Comparison of ENCODE assay signal across 12 cellular contexts in genomic region chr3:29170894-29171582, GRCh38.
DNase-seq lines count a peak whose midpoint lies in the region; ATAC-seq and TF ChIP-seq lines count a peak whose summit lies in the region.
"Had no signal": no experiment of that assay in that cellular context is flagged by ENCODE, and none has a peak within 500 bp of the region (broad histone marks: within the 10 kb centered on the region; RNA-seq: fewer than 3 reads in every experiment).

No MANE protein-coding gene starts in this region.

- 0 out of 2 replicates have a peak overlapping the region, but pooled peaks have one; percentile 24 for H2AFZ ChIP-seq in GM23338

- no peaks in the 10 kb centered on the region for H3K27me3 Mint-ChIP-seq in GM23338 (ENCODE audit: insufficient read depth, low read depth, poor library complexity)

- TF ChIP-seq CTCF in GM23338 (conservative IDR thresholded peaks at IDR 0.05; ENCODE audit: low read depth in 2 of 2) = no peak
- TF ChIP-seq CTCF in astrocyte of the spinal cord (IDR thresholded peaks at IDR 0.05; ENCODE audit: low read depth, low read length) = no peak

- H3K4me2 ChIP-seq in GM23338 = no peak overlapping the region

- no peaks in the 10 kb centered on the region for H3K9me3 ChIP-seq in mesodermal cell (ENCODE audit: control insufficient read depth, low read length)
- H3K9me3 ChIP-seq: ascending aorta had no signal

- H3K4me1 ChIP-seq in GM23338 (ENCODE audit: insufficient read depth) (peaks cover 22% of the 10 kb centered on the region; the same call in 1 of the 2 replicates), mesodermal cell (ENCODE audit: control insufficient read depth, insufficient read depth, low read length, poor library complexity, severe bottlenecking) (peaks cover 15% of the 10 kb centered on the region)
- H3K4me1 ChIP-seq: ascending aorta had no signal

- H3K9me3 Mint-ChIP-seq in GM23338 = no peaks in the 10 kb centered on the region; the same call in 2 of the 3 replicates

- H3K27ac Mint-ChIP-seq in GM23338 = no peak overlapping the region; the same call in 1 of the 2 replicates

- no peaks in the 10 kb centered on the region for H3K9me2 ChIP-seq in GM23338 (ENCODE audit: insufficient read depth)

- ATAC-seq in GM23338 = no peak
- no peak for ATAC-seq in HG03457 (IDR thresholded peaks at IDR 0.05; ENCODE audit: unreplicated experiment)
- ATAC-seq: K562; stimulated activated naive CD8-positive, alpha-beta T cell treated with anti-CD3 and anti-CD28 coated beads, Interleukin-15, Interleukin-2, amounts not matched to agents 100 U/mL and 50 U/mL, for 24 hours had no signal

- H3K27ac ChIP-seq in GM23338 (ENCODE audit: low read depth) (no peak overlapping the region), mesodermal cell (ENCODE audit: low read depth, low read length, severe bottlenecking) (peak overlapping the region; percentile 98)

- no peak overlapping the region for H3K4me3 ChIP-seq in GM23338
- H3K4me3 ChIP-seq in astrocyte of the spinal cord (ENCODE audit: low read depth, low read length) = no peak overlapping the region
- no peak overlapping the region for H3K4me3 ChIP-seq in mesodermal cell (ENCODE audit: extremely low read depth, insufficient read depth, low read length, poor library complexity, severe bottlenecking)
- H3K4me3 ChIP-seq: ascending aorta, K562 had no signal

- in situ Hi-C loops in astrocyte of the spinal cord (cut with HindIII; ENCODE audit: low sequenced_read_pairs) = no loop called here
- in situ Hi-C loops in KBM-7 (cut with MboI; ENCODE audit: low pct_unique_long_range_greater_than_20kb, low sequenced_read_pairs) = no loop called here

- peaks cover 17% of the 10 kb centered on the region for H3K4me1 Mint-ChIP-seq in GM23338

- no peaks in the 10 kb centered on the region; the same call in 2 of the 3 replicates for H3K36me3 Mint-ChIP-seq in GM23338 (ENCODE audit: low read depth)

- H3K79me2 ChIP-seq in GM23338 (replicated peaks; ENCODE audit: insufficient read depth) = no peaks in the 10 kb centered on the region

- H3K4me3 Mint-ChIP-seq in GM23338 = no peak overlapping the region

- DNase-seq in A172 (ENCODE audit: low spot score) = peak; percentile 73
- DNase-seq in GM23338 (ENCODE audit: low spot score) = no peak
- DNase-seq in astrocyte of the spinal cord (ENCODE audit: low read depth, low spot score) = peak; percentile 60
- no peak for DNase-seq in KBM-7
- no peak for DNase-seq in NK-92 (lab: John Stamatoyannopoulos, UW; ENCODE audit: unreplicated experiment)
- DNase-seq in activated CD4-positive, alpha-beta T cell treated with anti-CD3 and anti-CD28 coated beads for 1 hour = no peak
- DNase-seq: activated CD4-positive, alpha-beta T cell treated with anti-CD3 and anti-CD28 coated beads for 48 hours; stimulated activated naive CD8-positive, alpha-beta T cell treated with anti-CD3 and anti-CD28 coated beads, Interleukin-15, Interleukin-2, amounts not matched to agents 100 U/mL and 50 U/mL, for 24 hours had no signal

- no peaks in the 10 kb centered on the region for H3K27me3 ChIP-seq in GM23338 (ENCODE audit: insufficient read depth)
- H3K27me3 ChIP-seq: ascending aorta had no signal

- no peaks in the 10 kb centered on the region for H4K20me1 ChIP-seq in GM23338 (replicated peaks; ENCODE audit: insufficient read depth)

- no peaks in the 10 kb centered on the region for H3F3A ChIP-seq in GM23338 (replicated peaks; ENCODE audit: low read depth)

- no peaks in the 10 kb centered on the region for H3K36me3 ChIP-seq in GM23338 (ENCODE audit: insufficient read depth)
- H3K36me3 ChIP-seq in mesodermal cell (ENCODE audit: control insufficient read depth, insufficient read depth, low read length) = no peaks in the 10 kb centered on the region
- H3K36me3 ChIP-seq: ascending aorta had no signal

- no CpG with 5 or more reads among the region's 2 CpGs for WGBS in mesodermal cell (ENCODE audit: insufficient coverage in 2 of 2), 2 experiments

TF ChIP-seq in GM23338, 12 proteins besides CTCF, POLR2A, EP300 and RAD21:
- TF ChIP-seq ZNF114 (CRISPR knock-in tag; IDR thresholded peaks at IDR 0.05) = no peak
- TF ChIP-seq ZNF331 (CRISPR knock-in tag; IDR thresholded peaks at IDR 0.05; ENCODE audit: low read depth) = no peak
- no peak for TF ChIP-seq POLR2AphosphoS5 (IDR thresholded peaks at IDR 0.05; ENCODE audit: low read depth)
- TF ChIP-seq JUNB (IDR thresholded peaks at IDR 0.05; ENCODE audit: unreplicated experiment) = no peak
- TF ChIP-seq EZH2 (IDR thresholded peaks at IDR 0.05; ENCODE audit: low read depth, unreplicated experiment) = no peak
- TF ChIP-seq CREB1 (CRISPR knock-in tag; IDR thresholded peaks at IDR 0.05; ENCODE audit: low read depth) = no peak
- TF ChIP-seq NANOG (IDR thresholded peaks at IDR 0.05; ENCODE audit: borderline replicate concordance) = no peak
TF ChIP-seq in GM23338: peak in this region for 0.

Comparison
In these comparisons a context has a peak if more than half of its experiments do, and no peak if none do; other contexts are left out.
1. DNase-seq: peak in A172 (single experiment) and astrocyte of the spinal cord (single experiment); none in GM23338 (single experiment), KBM-7 (single experiment), NK-92 (single experiment) and activated CD4-positive, alpha-beta T cell treated with anti-CD3 and anti-CD28 coated beads for 1 hour (single experiment).